13 cellular contexts compared by ENCODE assay signal in genomic region chr14:68971411-68972035, GRCh38. TPM values are rescaled to one million over a fixed set of nuclear protein-coding genes. Genes with fewer than 3 reads are reported as not detected.
DNase-seq lines count a peak whose midpoint lies in the region; ATAC-seq and TF ChIP-seq lines count a peak whose summit lies in the region.
"Had no signal": no experiment of that assay in that cellular context is flagged by ENCODE, and none has a peak within 500 bp of the region (broad histone marks: within the 10 kb centered on the region; RNA-seq: fewer than 3 reads in every experiment).

No MANE protein-coding gene starts in this region.

- in situ Hi-C loops in GM23248 (cut with MboI), result no loop called here

- H3K9ac ChIP-seq in GM23248, result no peak overlapping the region

- peaks cover 25% of the 10 kb centered on the region; the same call in 1 of the 2 replicates for H3K36me3 ChIP-seq in ACC112 (ENCODE audit: insufficient read depth, low read length)
- H3K36me3 ChIP-seq in GM23248 (ENCODE audit: low read depth), result peaks cover 32% of the 10 kb centered on the region; the same call in 1 of the 2 replicates
- peaks cover 67% of the 10 kb centered on the region for H3K36me3 ChIP-seq in neutrophil
- peaks cover 62% of the 10 kb centered on the region for H3K36me3 ChIP-seq in PC-9 (ENCODE audit: low read depth)

- POLR2A ChIA-PET in PC-9 (lab: Charles Lee; ENCODE audit: unreplicated experiment), result no interaction called here

- no peaks in the 10 kb centered on the region for H3K27me3 Mint-ChIP-seq in central memory CD8-positive, alpha-beta T cell

- 80 to 81% methylated on average over 8 to 9 of the region's 9 CpGs for WGBS in GM23248 (ENCODE audit: low coverage in 1 of 2, low lambda C conversion rate in 2 of 2, missing lambda C conversion rate in 2 of 2), 2 experiments

- H3K9me2 ChIP-seq in GM23248 (ENCODE audit: insufficient read depth) (no peaks in the 10 kb centered on the region), PC-9 (ENCODE audit: insufficient read depth) (no peaks in the 10 kb centered on the region)

- H3K79me2 ChIP-seq in ACC112 (ENCODE audit: control insufficient read depth, insufficient read depth, low read length, unreplicated experiment), result peaks cover 100% of the 10 kb centered on the region
- H3K79me2 ChIP-seq in GM23248 (ENCODE audit: insufficient read depth), result peaks cover 100% of the 10 kb centered on the region
- peaks cover 100% of the 10 kb centered on the region for H3K79me2 ChIP-seq in PC-9 (ENCODE audit: low read depth)

- H3K27ac ChIP-seq in ACC112 (ENCODE audit: low read depth, low read length) (peak overlapping the region; percentile 12; the same call in 1 of the 2 replicates), GM23248 (no peak overlapping the region), neutrophil (peak overlapping the region; percentile 97), PC-9 (no peak overlapping the region)

- H3F3A ChIP-seq in GM23248 (ENCODE audit: insufficient read depth), result peaks cover 49% of the 10 kb centered on the region
- H3F3A ChIP-seq in PC-9 (ENCODE audit: insufficient read depth, low read depth), result peaks cover 13% of the 10 kb centered on the region; the same call in 1 of the 2 replicates

- peaks cover 9% of the 10 kb centered on the region for H3K36me3 Mint-ChIP-seq in central memory CD8-positive, alpha-beta T cell (ENCODE audit: insufficient read depth)

- peak overlapping the region; percentile 8 for H3K4me2 ChIP-seq in GM23248 (ENCODE audit: unreplicated experiment)
- no peak overlapping the region for H3K4me2 ChIP-seq in PC-9

- peak overlapping the region; percentile 82 for H3K27ac Mint-ChIP-seq in central memory CD8-positive, alpha-beta T cell (ENCODE audit: low read depth)

- no peak overlapping the region for H3K4me3 ChIP-seq in ACC112 (ENCODE audit: low read depth, low read length)
- H3K4me3 ChIP-seq in GM23248, result no peak overlapping the region
- no peak overlapping the region for H3K4me3 ChIP-seq in neutrophil (ENCODE audit: low read depth in 1 of 2, low read length in 1 of 2)
- H3K4me3 ChIP-seq in PC-9, result no peak overlapping the region
- H3K4me3 ChIP-seq: adrenal gland, HAP-1 had no signal

- H3K9me3 ChIP-seq in GM23248 (ENCODE audit: low read depth) (no peaks in the 10 kb centered on the region), neutrophil (no peaks in the 10 kb centered on the region), PC-9 (ENCODE audit: insufficient read depth, low read depth) (no peaks in the 10 kb centered on the region)
- H3K9me3 ChIP-seq: adrenal gland had no signal

- BruUV-seq in PC-9 (replicated peaks; lab: Mats Ljungman, UMichigan), result no TSS peak

- H4K20me1 ChIP-seq in GM23248 (ENCODE audit: insufficient read depth) (peaks cover 85% of the 10 kb centered on the region), PC-9 (ENCODE audit: insufficient read depth) (peaks cover 99% of the 10 kb centered on the region)

- H2AFZ ChIP-seq in ACC112 (ENCODE audit: low read length, unreplicated experiment), result no peak overlapping the region
- no peak overlapping the region for H2AFZ ChIP-seq in GM23248
- no peak overlapping the region for H2AFZ ChIP-seq in PC-9

- ATAC-seq in central memory CD8-positive, alpha-beta T cell (replicated peaks; ENCODE audit: extremely low read depth, poor library complexity, severe bottlenecking), result no peak
- no peak for ATAC-seq in GM18909 (IDR thresholded peaks at IDR 0.05; ENCODE audit: poor library complexity, unreplicated experiment)
- ATAC-seq: left colon had no signal

- DNase-seq in GM23248 (no peak), PC-9 (no peak), RKO (ENCODE audit: low spot score) (no peak)
- no peak for DNase-seq in central memory CD8-positive, alpha-beta T cell (ENCODE audit: low spot score in 2 of 2)
- no peak for DNase-seq in stimulated activated CD4-positive, alpha-beta T cell treated with anti-CD3 and anti-CD28 coated beads, Interleukin-4, amount 100 ng/mL, for 1 hour
- DNase-seq: activated CD4-positive, alpha-beta T cell treated with anti-CD3 and anti-CD28 coated beads for 4 hours; left colon; MV-4-11 had no signal

- intact Hi-C loops in PC-9 (cut with micrococcal nuclease; ENCODE audit: unreplicated experiment), result no loop called here

- TF ChIP-seq CTCF in neutrophil (IDR thresholded peaks at IDR 0.05) (no peak), PC-9 (conservative IDR thresholded peaks at IDR 0.05) (no peak)

- no peaks in the 10 kb centered on the region for H3K9me3 Mint-ChIP-seq in central memory CD8-positive, alpha-beta T cell

- H3K4me1 ChIP-seq in ACC112 (ENCODE audit: control insufficient read depth, insufficient read depth, low read length, unreplicated experiment) (peaks cover 71% of the 10 kb centered on the region), GM23248 (ENCODE audit: insufficient read depth) (peaks cover 59% of the 10 kb centered on the region), neutrophil (ENCODE audit: control insufficient read depth in 1 of 2, insufficient read depth in 1 of 2, low read depth in 1 of 2, low read length in 1 of 2) (peaks cover 88 to 93% of the 10 kb centered on the region in 2 experiments), PC-9 (replicated peaks; ENCODE audit: insufficient read depth) (peaks cover 43% of the 10 kb centered on the region)
- H3K4me1 ChIP-seq: HAP-1 had no signal

- peaks cover 35% of the 10 kb centered on the region for H3K4me1 Mint-ChIP-seq in central memory CD8-positive, alpha-beta T cell

- CTCF ChIA-PET in PC-9 (lab: Charles Lee), result no interaction called here

- no peak overlapping the region for H3K4me3 Mint-ChIP-seq in central memory CD8-positive, alpha-beta T cell

- no peaks in the 10 kb centered on the region for H3K27me3 ChIP-seq in ACC112 (ENCODE audit: insufficient read depth, low read length)
- no peaks in the 10 kb centered on the region for H3K27me3 ChIP-seq in GM23248 (replicated peaks; ENCODE audit: insufficient read depth)
- H3K27me3 ChIP-seq in neutrophil, result no peaks in the 10 kb centered on the region
- H3K27me3 ChIP-seq in PC-9 (ENCODE audit: insufficient read depth, low read depth), result no peaks in the 10 kb centered on the region
- H3K27me3 ChIP-seq: adrenal gland had no signal

RNA-seq across cellular contexts. Expression of gene ACTN1, which starts 7.6 kb away (rescaled TPM):
- 403 and 414 TPM in 2 replicates for total RNA-seq in GM23248 (2014; rRNA removed; shearing (Covaris generic))
- 593 and 597 TPM in 2 replicates for polyA plus RNA-seq in GM23248 (2016; fragmentation: Nextera tagmentation; extraction: Ambion mirVana)
- 314 and 323 TPM in 2 replicates for total RNA-seq in PC-9 (2021)

Comparison
In these comparisons a context has a peak if more than half of its experiments do, and no peak if none do; other contexts are left out.
1. H3K27ac ChIP-seq: peak in ACC112 (single experiment) and neutrophil (single experiment); none in GM23248 (single experiment) and PC-9 (single experiment).